Comparison of ENCODE assay signal across 24 cellular contexts in genomic region chr20:2708665-2709064, GRCh38.
"Had no signal": no experiment of that assay in that cellular context is flagged by ENCODE, and none has a peak within 500 bp of the region (broad histone marks: within the 10 kb centered on the region; RNA-seq: fewer than 3 reads in every experiment).

No MANE protein-coding gene starts in this region.

- H3K27ac ChIP-seq: esophagus squamous epithelium, heart right ventricle, left lung, ovary, psoas muscle, sigmoid colon, stomach, thyroid gland had no signal

- H3K27me3 ChIP-seq: ovary, sigmoid colon, thyroid gland had no signal

- H3K36me3 Mint-ChIP-seq: naive thymus-derived CD8-positive, alpha-beta T cell; stimulated activated effector memory CD8-positive, alpha-beta T cell treated with anti-CD3 and anti-CD28 coated beads, Interleukin-12 subunit alpha, Interleukin-12 subunit beta, amount 100 ng/mL, for 72 hours had no signal

- DNase-seq: effector CD8-positive, alpha-beta T cell; esophagus squamous epithelium; foreskin melanocyte; glutamatergic neuron; heart right ventricle; hypothalamus; immature natural killer cell; left lung; mesenchymal stem cell; midbrain; naive thymus-derived CD8-positive, alpha-beta T cell; nephron progenitor cell; occipital lobe; ovary; psoas muscle; right cardiac atrium; sigmoid colon; stimulated activated CD4-positive, alpha-beta T cell treated with anti-CD3 and anti-CD28 coated beads, Interleukin-4, amount 100 ng/mL, for 24 hours; stimulated activated naive CD4-positive, alpha-beta T cell treated with Interleukin-2 at 50 U/mL for 16 hours; stomach; trophoblast cell had no signal

- H3K4me3 Mint-ChIP-seq: dendritic cell treated with granulocyte-macrophage colony-stimulating factor and Interleukin-4, amounts not matched to agents 40 ng/mL and 50 ng/mL, for 4 days; immature natural killer cell; naive thymus-derived CD8-positive, alpha-beta T cell; stimulated activated effector memory CD8-positive, alpha-beta T cell treated with anti-CD3 and anti-CD28 coated beads, Interleukin-12 subunit alpha, Interleukin-12 subunit beta, amount 100 ng/mL, for 72 hours had no signal

- H3K4me1 ChIP-seq: esophagus squamous epithelium, heart right ventricle, left lung, psoas muscle, sigmoid colon, stomach had no signal

- H3K9me3 Mint-ChIP-seq: dendritic cell treated with granulocyte-macrophage colony-stimulating factor and Interleukin-4, amounts not matched to agents 40 ng/mL and 50 ng/mL, for 4 days; immature natural killer cell; naive thymus-derived CD8-positive, alpha-beta T cell; nephron progenitor cell; stimulated activated effector memory CD8-positive, alpha-beta T cell treated with anti-CD3 and anti-CD28 coated beads, Interleukin-12 subunit alpha, Interleukin-12 subunit beta, amount 100 ng/mL, for 72 hours had no signal

- H3K9me3 ChIP-seq: esophagus squamous epithelium, heart right ventricle, left lung, ovary, psoas muscle, sigmoid colon, stomach, thyroid gland had no signal

- H3K4me1 Mint-ChIP-seq: immature natural killer cell had no signal

- H3K4me3 ChIP-seq: esophagus squamous epithelium, heart right ventricle, left lung, ovary, psoas muscle, sigmoid colon, stomach, thyroid gland had no signal

- H3K36me3 ChIP-seq: esophagus squamous epithelium, heart right ventricle, left lung, ovary, sigmoid colon, thyroid gland had no signal

- H3K27ac Mint-ChIP-seq: dendritic cell treated with granulocyte-macrophage colony-stimulating factor and Interleukin-4, amounts not matched to agents 40 ng/mL and 50 ng/mL, for 4 days; immature natural killer cell; nephron progenitor cell; stimulated activated effector memory CD8-positive, alpha-beta T cell treated with anti-CD3 and anti-CD28 coated beads, Interleukin-12 subunit alpha, Interleukin-12 subunit beta, amount 100 ng/mL, for 72 hours had no signal
